In genomic region chrX:24796204-24796603, GRCh38 we compare ENCODE assay signal across 21 cellular contexts.
"Had no signal": no experiment of that assay in that cellular context is flagged by ENCODE, and none has a peak within 500 bp of the region (broad histone marks: within the 10 kb centered on the region; RNA-seq: fewer than 3 reads in every experiment).

No MANE protein-coding gene starts in this region.

- H3K4me2 ChIP-seq: KMS-11, SK-N-SH had no signal

- H3K27me3 ChIP-seq: SJCRH30 had no signal

- H3K9me3 ChIP-seq: SJCRH30, SK-N-SH had no signal

- H3K4me3 ChIP-seq: SJCRH30 had no signal

- H3K9ac ChIP-seq: KMS-11, SK-N-SH had no signal

- H3K27ac ChIP-seq: KMS-11, SJCRH30, VCaP had no signal

- DNase-seq: activated CD4-positive, alpha-beta memory T cell treated with anti-CD3 and anti-CD28 coated beads, Interleukin-2, amount 10 ng/mL, durations not matched to agents 7 days and 5 days; activated CD4-positive, alpha-beta T cell treated with anti-CD3 and anti-CD28 coated beads for 36 hours; activated CD4-positive, alpha-beta T cell treated with anti-CD3 and anti-CD28 coated beads, Interleukin-2, amount 50 U/mL, for 1 hour; activated gamma-delta T cell; activated naive CD4-positive, alpha-beta T cell treated with anti-CD3 and anti-CD28 coated beads for 36 hours; activated T-cell treated with anti-CD3 and anti-CD28 coated beads for 4 hours; activated T-cell treated with anti-CD3 and anti-CD28 coated beads, Interleukin-2, amount 50 U/mL, for 48 hours; amygdala; NCI-H1092; NCI-H1436 treated with DMSO at 0.1 percent for 48 hours; NCI-H1930; NCI-H2107; NCI-H446; NCI-H526; OCI-M1; RPMI8226; SJCRH30; SK-N-SH; T-helper 1 cell had no signal
